ENCODE assay signal across 20 cellular contexts in genomic region chr9:136024286-136024685, GRCh38.
DNase-seq lines count a peak whose midpoint lies in the region; FAIRE-seq and TF ChIP-seq lines count a peak whose summit lies in the region.
"Had no signal": no experiment of that assay in that cellular context is flagged by ENCODE, and none has a peak within 500 bp of the region (broad histone marks: within the 10 kb centered on the region; RNA-seq: fewer than 3 reads in every experiment).

No MANE protein-coding gene starts in this region.

- in situ Hi-C loops in transverse colon (cut with MboI; ENCODE audit: low pct_ligation_motif_present in 1 of 4, low pct_unique_long_range_greater_than_20kb in 1 of 4, low sequenced_read_pairs in 3 of 4), result no loop called here

- peak overlapping the region; percentile 89 for H3K23ac ChIP-seq in neuronal stem cell (ENCODE audit: low read depth, low read length, poor library complexity)

- no peak for DNase-seq in SK-N-MC (ENCODE audit: low read depth, low spot score)
- DNase-seq in dorsolateral prefrontal cortex, result peak in 2 of 10 donors; percentile 20 to 30
- DNase-seq in neuronal stem cell (ENCODE audit: low spot score), result no peak
- no peak for DNase-seq in transverse colon
- DNase-seq in small intestine, result no peak
- DNase-seq in activated CD8-positive, alpha-beta memory T cell treated with anti-CD3 and anti-CD28 coated beads for 24 hours, result no peak
- no peak for DNase-seq in T-helper 9 cell
- DNase-seq: activated CD8-positive, alpha-beta T cell treated with anti-CD3 and anti-CD28 coated beads for 36 hours; activated T-cell treated with anti-CD3 and anti-CD28 coated beads, Interleukin-2, amount 50 U/mL, for 4 hours; colonic mucosa; DND-41; NCI-H1092 treated with DMSO at 0.1 percent for 48 hours; NCI-H446 treated with DMSO at 0.1 percent for 48 hours; T-helper 2 cell; WERI-Rb-1 had no signal

- peak overlapping the region; percentile 89 for H4K8ac ChIP-seq in neuronal stem cell (ENCODE audit: low read depth, low read length)

- H4K91ac ChIP-seq in neuronal stem cell (ENCODE audit: low read depth, low read length, poor library complexity), result no peak overlapping the region

- H2BK120ac ChIP-seq in neuronal stem cell (ENCODE audit: low read depth, low read length), result no peak overlapping the region

- H2BK5ac ChIP-seq in neuronal stem cell (ENCODE audit: low read length), result no peak overlapping the region

- H2AFZ ChIP-seq in neuronal stem cell (ENCODE audit: low read length), result no peak overlapping the region

- H3K4me2 ChIP-seq in neuronal stem cell (ENCODE audit: insufficient read depth, low read length, poor library complexity, severe bottlenecking), result no peak overlapping the region

- no peak overlapping the region for H3K4ac ChIP-seq in neuronal stem cell (ENCODE audit: low read length)

- H3K14ac ChIP-seq in neuronal stem cell (ENCODE audit: low read length), result peak overlapping the region; percentile 86

- H3K9ac ChIP-seq in SK-N-MC (ENCODE audit: insufficient read length) (peak overlapping the region; percentile 22), neuronal stem cell (ENCODE audit: low read depth, low read length, poor library complexity) (peak overlapping the region; percentile 80)

- TF ChIP-seq CTCF in dorsolateral prefrontal cortex (IDR thresholded peaks at IDR 0.05 in 54 of 56, conservative IDR thresholded peaks at IDR 0.05 in 2 of 56; ENCODE audit: low read depth in 1 of 56, partially characterized antibody in 56 of 56) (no peak), transverse colon (IDR thresholded peaks at IDR 0.05) (no peak)

- no peak overlapping the region for H2BK15ac ChIP-seq in neuronal stem cell (ENCODE audit: low read length)

- peaks cover 6% of the 10 kb centered on the region for H3K79me1 ChIP-seq in neuronal stem cell (ENCODE audit: low read depth, low read length)

- TF ChIP-seq EP300 in transverse colon (IDR thresholded peaks at IDR 0.05; ENCODE audit: low read depth), result no peak

- peaks cover 0 to 12% of the 10 kb centered on the region in 2 donors for H3K4me1 ChIP-seq in neuronal stem cell (ENCODE audit: control insufficient read depth in 2 of 2, insufficient read depth in 1 of 2, low read depth in 1 of 2, low read length in 2 of 2)
- peaks cover 0 to 7% (median 3%) of the 10 kb centered on the region in 4 donors for H3K4me1 ChIP-seq in transverse colon
- H3K4me1 ChIP-seq in small intestine (ENCODE audit: control insufficient read depth in 2 of 2, insufficient read depth in 1 of 2, low read depth in 1 of 2, low read length in 1 of 2), result no peaks in the 10 kb centered on the region
- H3K4me1 ChIP-seq: colonic mucosa had no signal

- H3K27ac ChIP-seq in SK-N-MC, result peak overlapping the region; percentile 77
- H3K27ac ChIP-seq in dorsolateral prefrontal cortex, result peak overlapping the region in 43 of 59 donors; percentile 9 to 86 (median 64)
- H3K27ac ChIP-seq in neuronal stem cell (replicated peaks; ENCODE audit: low read length), result no peak overlapping the region
- H3K27ac ChIP-seq in transverse colon, result peak overlapping the region in 3 of 4 donors; percentile 39 to 54 (median 44)
- peak overlapping the region in 1 of 2 donors; percentile 50 for H3K27ac ChIP-seq in small intestine (ENCODE audit: low read depth in 1 of 2, low read length in 1 of 2)
- H3K27ac ChIP-seq: colonic mucosa, WERI-Rb-1 had no signal

- intact Hi-C loops in dorsolateral prefrontal cortex (cut with DNase I), result no loop called here
- intact Hi-C loops in transverse colon (cut with DNase I; ENCODE audit: low total_unique reads), result no loop called here

- FAIRE-seq in small intestine (lab: Jason Lieb, UNC), result no peak
- FAIRE-seq: endometrium, H54 had no signal

- H3K9me3 ChIP-seq in SK-N-MC (ENCODE audit: low read depth, low read length) (no peaks in the 10 kb centered on the region), neuronal stem cell (replicated peaks in 1 of 2; ENCODE audit: control insufficient read depth in 2 of 2, insufficient read depth in 1 of 2, low read depth in 1 of 2, low read length in 2 of 2) (peaks cover 11 to 22% of the 10 kb centered on the region in 2 donors), transverse colon (no peaks in the 10 kb centered on the region), small intestine (ENCODE audit: control insufficient read depth, low read depth) (no peaks in the 10 kb centered on the region)
- H3K9me3 ChIP-seq: colonic mucosa, heart right ventricle, lower lobe of right lung, neutrophil had no signal

- H2AK5ac ChIP-seq in neuronal stem cell (ENCODE audit: low read depth, low read length), result no peak overlapping the region

- TF ChIP-seq POLR2A in transverse colon (IDR thresholded peaks at IDR 0.05), result no peak

- H3K18ac ChIP-seq in neuronal stem cell (ENCODE audit: low read length), result no peak overlapping the region

- peaks cover 22% of the 10 kb centered on the region for H3K36me3 ChIP-seq in SK-N-MC (ENCODE audit: insufficient read depth, low read length)
- peaks cover 4% of the 10 kb centered on the region in 2 donors for H3K36me3 ChIP-seq in neuronal stem cell (replicated peaks in 1 of 2; ENCODE audit: control insufficient read depth in 2 of 2, insufficient read depth in 2 of 2, low read length in 2 of 2)
- no peaks in the 10 kb centered on the region for H3K36me3 ChIP-seq in transverse colon
- H3K36me3 ChIP-seq in small intestine (ENCODE audit: control insufficient read depth in 2 of 2, insufficient read depth in 2 of 2, low read length in 2 of 2), result peaks cover 0 to under 1% of the 10 kb centered on the region in 2 donors
- H3K36me3 ChIP-seq: colonic mucosa, lower lobe of right lung had no signal

- H3K4me3 ChIP-seq in SK-N-MC (no peak overlapping the region), dorsolateral prefrontal cortex (no peak overlapping the region), neuronal stem cell (ENCODE audit: low read length in 2 of 2) (peak overlapping the region in 1 of 2 donors; percentile 26), transverse colon (no peak overlapping the region), small intestine (ENCODE audit: low read depth in 1 of 2, low read length in 2 of 2) (no peak overlapping the region)
- H3K4me3 ChIP-seq: colonic mucosa, heart right ventricle, lower lobe of right lung had no signal

- H3K27me3 ChIP-seq in dorsolateral prefrontal cortex, result no peaks in the 10 kb centered on the region
- H3K27me3 ChIP-seq in neuronal stem cell (ENCODE audit: control insufficient read depth in 3 of 3, insufficient read depth in 3 of 3, low read depth in 1 of 3, low read length in 3 of 3), result no peaks in the 10 kb centered on the region
- no peaks in the 10 kb centered on the region for H3K27me3 ChIP-seq in transverse colon
- H3K27me3 ChIP-seq in small intestine (ENCODE audit: control insufficient read depth in 2 of 2, insufficient read depth in 2 of 2, low read length in 2 of 2), result no peaks in the 10 kb centered on the region
- H3K27me3 ChIP-seq: colonic mucosa, heart right ventricle, neutrophil had no signal

- peak overlapping the region; percentile 31 for H2BK12ac ChIP-seq in neuronal stem cell (ENCODE audit: low read length)

- WGBS in neuronal stem cell (ENCODE audit: extremely low coverage in 2 of 2, insufficient read length in 2 of 2, insufficient replicate concordance in 1 of 2), 2 donors, result no CpG with 5 or more reads among the region's 2 CpGs
- 51 to 79% methylated on average over 2 of the region's 2 CpGs for WGBS in transverse colon (ENCODE audit: low coverage in 1 of 2), 2 donors
- WGBS in small intestine, 3 donors, result 76 to 91% (median 89%) methylated on average over 2 of the region's 2 CpGs
